15 cellular contexts compared by ENCODE assay signal in the genomic region with DNA sequence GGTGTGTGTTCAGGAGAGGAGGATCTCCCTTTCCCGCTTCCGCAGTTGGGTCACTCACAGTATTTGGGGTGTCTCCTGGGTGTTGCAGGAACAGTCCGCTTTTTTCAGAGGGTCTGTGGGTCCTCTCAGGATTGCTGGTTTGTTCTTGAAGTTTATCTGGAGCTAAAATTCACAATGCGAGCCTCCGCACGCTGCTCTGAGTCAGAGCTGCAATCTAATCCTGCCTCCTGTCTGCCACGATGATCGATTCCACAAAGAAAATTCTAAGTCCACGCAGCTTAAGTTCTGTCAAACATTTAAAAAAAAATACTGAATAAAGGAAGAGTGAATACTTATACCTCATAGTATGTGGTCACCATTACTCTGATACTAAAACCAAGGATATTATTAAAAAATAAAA.
"Had no signal": no experiment of that assay in that cellular context is flagged by ENCODE, and none has a peak within 500 bp of the region (broad histone marks: within the 10 kb centered on the region; RNA-seq: fewer than 3 reads in every experiment).

No MANE protein-coding gene starts in this region.

- H3K9me3 ChIP-seq: stomach, testis, upper lobe of left lung had no signal

- H3K27ac ChIP-seq: spleen, stomach, testis, upper lobe of left lung had no signal

- H3K4me3 ChIP-seq: spleen, stomach, testis, upper lobe of left lung had no signal

- DNase-seq: activated CD4-positive, alpha-beta T cell treated with anti-CD3 and anti-CD28 coated beads, Interleukin-2, amount 50 U/mL, for 1 hour; activated CD8-positive, alpha-beta memory T cell treated with anti-CD3 and anti-CD28 coated beads for 24 hours; activated gamma-delta T cell treated with Interleukin-2 at 50 U/mL for 16 hours; cerebellar nuclear complex; effector memory CD4-positive, alpha-beta T cell; hippocampal formation; kidney glomerular epithelial cell; left ventricle myocardium superior; natural killer cell; occipital lobe; stomach; testis; upper lobe of left lung had no signal

- H3K36me3 ChIP-seq: spleen, stomach, upper lobe of left lung had no signal

- ATAC-seq: left ventricle myocardium superior, natural killer cell, right cardiac atrium had no signal

- H3K4me1 ChIP-seq: spleen, stomach, testis, upper lobe of left lung had no signal

- H3K27me3 ChIP-seq: spleen, stomach, testis, upper lobe of left lung had no signal
